In genomic region chr3:113607219-113607596, GRCh38 we compare ENCODE assay signal across 11 cellular contexts.
DNase-seq lines count a peak whose midpoint lies in the region; ATAC-seq and TF ChIP-seq lines count a peak whose summit lies in the region.
"Had no signal": no experiment of that assay in that cellular context is flagged by ENCODE, and none has a peak within 500 bp of the region (broad histone marks: within the 10 kb centered on the region; RNA-seq: fewer than 3 reads in every experiment).

No MANE protein-coding gene starts in this region.

- no peaks in the 10 kb centered on the region for H3K9me2 ChIP-seq in Loucy (replicated peaks; ENCODE audit: low read depth, low read length)

- TF ChIP-seq CTCF in Loucy (conservative IDR thresholded peaks at IDR 0.05; ENCODE audit: low read length): no peak

- H4K20me1 ChIP-seq in Loucy (ENCODE audit: insufficient read depth, low read length, poor library complexity, severe bottlenecking): no peaks in the 10 kb centered on the region

- H3F3A ChIP-seq in Loucy (ENCODE audit: low read depth): peaks cover 4% of the 10 kb centered on the region; the same call in 1 of the 2 replicates

- no peaks in the 10 kb centered on the region for H3K36me3 ChIP-seq in Loucy (ENCODE audit: insufficient read depth, low read length)
- H3K36me3 ChIP-seq: pancreas had no signal

- peaks cover 25% of the 10 kb centered on the region for H3K4me1 ChIP-seq in Loucy (ENCODE audit: insufficient read depth, low read length, poor library complexity, severe bottlenecking)
- H3K4me1 ChIP-seq: pancreas had no signal

- H3K27ac Mint-ChIP-seq in naive B cell: peak overlapping the region; percentile 16 to 94 (median 77)

- H3K4me2 ChIP-seq in Loucy (ENCODE audit: low read depth, low read length, poor library complexity, severe bottlenecking): peak overlapping the region; percentile 62

- H3K9me3 Mint-ChIP-seq in naive B cell: no peaks in the 10 kb centered on the region

- H3K9me3 ChIP-seq in Loucy (ENCODE audit: insufficient read depth, low read depth, low read length): no peaks in the 10 kb centered on the region
- H3K9me3 ChIP-seq: pancreas had no signal

- no peaks in the 10 kb centered on the region for H3K79me2 ChIP-seq in Loucy (ENCODE audit: insufficient read depth, low read length)

- H3K27me3 ChIP-seq in Loucy (ENCODE audit: insufficient read depth, low read length, poor library complexity, severe bottlenecking): no peaks in the 10 kb centered on the region
- H3K27me3 ChIP-seq: pancreas had no signal

- H3K4me3 ChIP-seq in Loucy (ENCODE audit: low read length, poor library complexity, severe bottlenecking): peak overlapping the region; percentile 33
- H3K4me3 ChIP-seq: pancreas had no signal

- no peaks in the 10 kb centered on the region for H3K27me3 Mint-ChIP-seq in naive B cell

- DNase-seq in naive B cell (no peak), ecto neural progenitor cell (ENCODE audit: low spot score) (no peak), GM19238 (ENCODE audit: insufficient read length, low spot score) (no peak), NCI-H446 (lab: John Stamatoyannopoulos, UW) (no peak)
- DNase-seq: NCI-H1417 treated with DMSO at 0.1 percent for 48 hours, pancreas had no signal

- ATAC-seq in GM18498 (IDR thresholded peaks at IDR 0.05; ENCODE audit: unreplicated experiment) (peak; percentile 4), GM21423 (IDR thresholded peaks at IDR 0.05; ENCODE audit: unreplicated experiment) (peak; percentile 6), naive B cell (ENCODE audit: low read depth in 2 of 2) (no peak), GM19324 (IDR thresholded peaks at IDR 0.05; ENCODE audit: low FRiP score, unreplicated experiment) (no peak)
- ATAC-seq: left lobe of liver, pancreas had no signal

- peaks cover 23 to 33% (median 23%) of the 10 kb centered on the region in 3 donors for H3K4me1 Mint-ChIP-seq in naive B cell

- peak overlapping the region in 5 of 8 donors; percentile 12 to 82 (median 63) for H3K4me3 Mint-ChIP-seq in naive B cell

- H2AFZ ChIP-seq in Loucy (ENCODE audit: low read length): no peak overlapping the region

- H3K36me3 Mint-ChIP-seq in naive B cell: peaks cover 11 to 35% of the 10 kb centered on the region in 2 donors

- no peak overlapping the region for H3K9ac ChIP-seq in Loucy (ENCODE audit: low read depth, low read length, poor library complexity, severe bottlenecking)

Comparison
In these comparisons a context has a peak if more than half of its experiments do, and no peak if none do; other contexts are left out.
1. ATAC-seq: peak in GM18498 (single experiment) and GM21423 (single experiment); none in naive B cell (0 of 2) and GM19324 (single experiment).